8 cellular contexts compared by ENCODE assay signal in the genomic region with DNA sequence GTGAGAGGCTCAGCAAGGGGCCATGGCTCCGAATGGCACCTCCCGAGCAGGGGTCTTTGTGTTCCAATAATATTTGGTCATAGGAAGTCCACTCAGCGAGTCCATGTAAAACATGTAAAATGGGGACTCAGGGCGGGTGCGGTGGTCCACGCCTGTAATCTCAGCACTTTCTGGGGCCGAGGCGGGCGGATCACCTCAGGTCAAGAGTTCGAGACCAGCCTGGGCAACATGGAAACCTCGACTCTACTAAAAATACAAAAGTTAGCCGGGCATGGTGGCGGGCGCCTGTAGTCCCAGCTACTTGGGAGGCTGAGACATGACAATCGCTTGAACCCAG. TPM values are rescaled to one million over a fixed set of nuclear protein-coding genes. Genes with fewer than 3 reads are reported as not detected.
A peak's percentile ranks its signal among the peaks of the same experiment; 100 is the strongest.
DNase-seq lines count a peak whose midpoint lies in the region; ATAC-seq and TF ChIP-seq lines count a peak whose summit lies in the region.

No MANE protein-coding gene starts in this region.

- CTCF ChIA-PET in CD8-positive, alpha-beta memory T cell (lab: Charles Lee): interaction anchor here (0.7 to 5.4 kb wide), 19 partner anchors 10 to 222 kb away, joined by 3 to 96 read pairs (median 4); partner anchors contain the start of genes CFAP92, CNBP, COPG1 and RAB43

- peaks cover 0 to 4% (median 3%) of the 10 kb centered on the region in 3 donors for H3K36me3 Mint-ChIP-seq in CD8-positive, alpha-beta memory T cell

- no peak for TF ChIP-seq CTCF in MM.1S (IDR thresholded peaks at IDR 0.05; ENCODE audit: low read length)
- no peak for TF ChIP-seq CTCF in epithelial cell of esophagus (IDR thresholded peaks at IDR 0.05; ENCODE audit: insufficient read depth, low read depth, low read length, missing control alignments)
- no peak for TF ChIP-seq CTCF in psoas muscle (IDR thresholded peaks at IDR 0.05)
- TF ChIP-seq CTCF in mucosa of descending colon (IDR thresholded peaks at IDR 0.05): no peak

- H3K27me3 Mint-ChIP-seq in CD8-positive, alpha-beta memory T cell: no peaks in the 10 kb centered on the region

- POLR2A ChIA-PET in CD8-positive, alpha-beta memory T cell (lab: Charles Lee): interaction anchor here (1.0 to 3.0 kb wide), 5 partner anchors 11 to 134 kb away, joined by 3 to 50 read pairs (median 10); partner anchors contain the start of genes CFAP92 and RAB43

- H3K4me1 Mint-ChIP-seq in CD8-positive, alpha-beta memory T cell: peaks cover 19 to 28% (median 20%) of the 10 kb centered on the region in 3 donors

- no peak overlapping the region for H3K27ac ChIP-seq in CD8-positive, alpha-beta memory T cell (ENCODE audit: low read depth, low read length)
- H3K27ac ChIP-seq in MM.1S (ENCODE audit: low read length) (no peak overlapping the region), psoas muscle (no peak overlapping the region)

- peak overlapping the region; percentile 69 for H3K9ac ChIP-seq in MM.1S (ENCODE audit: low read length)

- WGBS in psoas muscle, 3 donors: 78 to 81% (median 79%) methylated on average over 14 to 15 of the region's 15 CpGs

- H3K9me3 Mint-ChIP-seq in CD8-positive, alpha-beta memory T cell: no peaks in the 10 kb centered on the region

- H3K79me2 ChIP-seq in MM.1S (ENCODE audit: low read length): no peaks in the 10 kb centered on the region

- intact Hi-C loops in psoas muscle (cut with DNase I) (no loop called here), mucosa of descending colon (cut with DNase I, micrococcal nuclease) (no loop called here)

- peak overlapping the region; percentile 99 for H2AFZ ChIP-seq in MM.1S (ENCODE audit: low read length)

- H3K27ac Mint-ChIP-seq in CD8-positive, alpha-beta memory T cell: no peak overlapping the region

- H3K27me3 ChIP-seq in CD8-positive, alpha-beta memory T cell (ENCODE audit: insufficient read depth, low read length, poor library complexity, severe bottlenecking): no peaks in the 10 kb centered on the region
- H3K27me3 ChIP-seq in MM.1S (replicated peaks; ENCODE audit: insufficient read depth, low read length) (no peaks in the 10 kb centered on the region), psoas muscle (ENCODE audit: insufficient read depth in 3 of 3, low read length in 2 of 3) (no peaks in the 10 kb centered on the region)

- peak overlapping the region in 5 of 7 donors; percentile 8 to 36 (median 23) for H3K4me3 Mint-ChIP-seq in CD8-positive, alpha-beta memory T cell

- peak overlapping the region; percentile 99 for H3K4me2 ChIP-seq in MM.1S (ENCODE audit: low read depth, low read length)

- DNase-seq in CD8-positive, alpha-beta memory T cell: no peak
- no peak for DNase-seq in MM.1S
- DNase-seq in epithelial cell of esophagus (ENCODE audit: low read depth): no peak
- no peak for DNase-seq in psoas muscle
- DNase-seq in mucosa of descending colon: no peak

- no peaks in the 10 kb centered on the region for H4K20me1 ChIP-seq in MM.1S (ENCODE audit: insufficient read depth, low read length)

- no peak for ATAC-seq in psoas muscle
- ATAC-seq in mucosa of descending colon: no peak
- no peak for ATAC-seq in HG02973 (IDR thresholded peaks at IDR 0.05; ENCODE audit: unreplicated experiment)
- no peak for ATAC-seq in HG03521 (IDR thresholded peaks at IDR 0.05; ENCODE audit: unreplicated experiment)
- ATAC-seq in HG03280 (IDR thresholded peaks at IDR 0.05; ENCODE audit: unreplicated experiment): no peak

- no peaks in the 10 kb centered on the region for H3F3A ChIP-seq in MM.1S (ENCODE audit: insufficient read depth, low read length)

- no peaks in the 10 kb centered on the region for H3K36me3 ChIP-seq in CD8-positive, alpha-beta memory T cell (ENCODE audit: insufficient read depth, low read length)
- H3K36me3 ChIP-seq in MM.1S (replicated peaks; ENCODE audit: insufficient read depth, low read length): no peaks in the 10 kb centered on the region
- no peaks in the 10 kb centered on the region for H3K36me3 ChIP-seq in psoas muscle (ENCODE audit: insufficient read depth in 1 of 2, low read depth in 1 of 2)
- no peaks in the 10 kb centered on the region for H3K36me3 ChIP-seq in mucosa of descending colon (ENCODE audit: low read depth)

- H3K4me3 ChIP-seq in CD8-positive, alpha-beta memory T cell (ENCODE audit: low read length): peak overlapping the region; percentile 62
- H3K4me3 ChIP-seq in MM.1S (ENCODE audit: low read length): peak overlapping the region; percentile 72
- H3K4me3 ChIP-seq in epithelial cell of esophagus (ENCODE audit: low read length): peak overlapping the region; percentile 33
- H3K4me3 ChIP-seq in psoas muscle: peak overlapping the region; percentile 68
- no peak overlapping the region for H3K4me3 ChIP-seq in mucosa of descending colon

- peaks cover 16% of the 10 kb centered on the region for H3K4me1 ChIP-seq in CD8-positive, alpha-beta memory T cell (ENCODE audit: insufficient read depth, low read length)
- H3K4me1 ChIP-seq in MM.1S (ENCODE audit: low read length) (peaks cover 6% of the 10 kb centered on the region; the same call in 1 of the 2 replicates), psoas muscle (peaks cover 7% of the 10 kb centered on the region), mucosa of descending colon (ENCODE audit: low read depth) (peaks cover 7% of the 10 kb centered on the region)

- no peaks in the 10 kb centered on the region for H3K9me2 ChIP-seq in MM.1S (replicated peaks; ENCODE audit: insufficient read depth, low read length)

- H3K9me3 ChIP-seq in CD8-positive, alpha-beta memory T cell (ENCODE audit: low read length): no peaks in the 10 kb centered on the region
- H3K9me3 ChIP-seq in MM.1S (replicated peaks; ENCODE audit: insufficient read depth, low read length) (no peaks in the 10 kb centered on the region), psoas muscle (peaks cover 3% of the 10 kb centered on the region), mucosa of descending colon (no peaks in the 10 kb centered on the region)

RNA-seq across cellular contexts. Expression of gene EFCC1, which starts 26.4 kb away (rescaled TPM):
- under 1 TPM in 1 of 2 experiments, not detected in 1; 0.11 TPM for total RNA-seq in CD8-positive, alpha-beta memory T cell
- 0.22 TPM for polyA plus RNA-seq in CD8-positive, alpha-beta memory T cell
- total RNA-seq in psoas muscle (1 to 10 TPM in 2 of 4 donors, under 1 TPM in 2; 0.38 to 1.5 (median 0.74) TPM), mucosa of descending colon (10 to 100 TPM in 1 of 3 donors, 1 to 10 TPM in 2; 1.8 to 12.0 (median 3.6) TPM)
- polyA plus RNA-seq in psoas muscle: under 1 TPM; 0.11 to 0.68 (median 0.26) TPM

RNA-seq across cellular contexts. Expression of gene GP9, which starts 33.1 kb away (rescaled TPM):
- total RNA-seq in CD8-positive, alpha-beta memory T cell: not detected
- polyA plus RNA-seq in CD8-positive, alpha-beta memory T cell: not detected
- total RNA-seq in psoas muscle: not detected
- under 1 TPM; 0.04 to 0.21 (median 0.09) TPM for polyA plus RNA-seq in psoas muscle
- under 1 TPM in 1 of 3 donors, not detected in 2; 0.90 TPM for total RNA-seq in mucosa of descending colon

RNA-seq across cellular contexts. Expression of gene CFAP92, which starts 33.6 kb away (rescaled TPM):
- total RNA-seq in CD8-positive, alpha-beta memory T cell: under 1 TPM in 1 of 2 experiments, not detected in 1; 0.13 TPM
- polyA plus RNA-seq in CD8-positive, alpha-beta memory T cell: 0.24 TPM
- under 1 TPM; 0.07 to 0.86 (median 0.23) TPM for total RNA-seq in psoas muscle
- under 1 TPM; 0.09 to 0.16 (median 0.13) TPM for polyA plus RNA-seq in psoas muscle
- total RNA-seq in mucosa of descending colon: 1 to 10 TPM; 1.1 to 1.5 (median 1.3) TPM
